Comparison of ENCODE assay signal across 1 cellular context in the genomic region with DNA sequence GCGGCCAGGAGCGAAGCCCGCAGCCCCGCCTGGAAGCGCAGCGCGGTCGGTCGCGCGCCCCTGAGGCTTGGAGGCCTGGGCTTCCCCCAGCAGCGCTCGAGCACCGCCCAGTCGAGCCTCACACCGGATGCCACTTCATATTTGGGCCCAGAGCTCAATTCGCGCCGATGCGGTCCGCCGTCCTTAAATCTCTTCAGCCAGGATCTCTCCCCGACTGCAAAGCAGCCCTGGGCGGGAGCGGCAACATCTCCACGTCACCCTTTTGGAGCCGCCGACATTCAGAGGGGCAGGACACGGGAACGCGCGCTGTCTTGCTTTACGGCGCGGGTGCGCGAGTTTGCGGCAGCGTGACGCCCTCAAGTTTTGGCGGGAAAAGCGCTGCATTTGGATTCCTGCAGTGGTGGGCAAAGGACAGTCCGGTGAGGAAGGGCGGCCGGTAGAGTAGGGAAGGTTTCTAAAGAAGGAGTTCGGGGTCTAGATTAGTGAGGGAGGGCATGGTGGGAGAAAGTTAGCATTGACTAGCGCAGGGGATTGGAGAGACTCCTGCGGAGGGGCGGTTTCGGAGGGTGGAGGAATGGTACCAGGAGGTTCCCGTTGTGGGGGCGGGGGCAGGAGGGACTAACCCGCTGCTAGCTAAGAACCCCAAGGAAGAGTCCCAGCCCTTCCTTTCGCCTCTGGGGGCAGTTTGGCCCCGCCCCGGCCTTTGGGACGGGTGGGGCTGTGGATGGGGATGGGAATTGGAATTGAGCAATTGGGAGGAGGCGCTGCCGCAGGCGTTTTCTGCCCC.
TF ChIP-seq lines count a peak whose summit lies in the region.

No MANE protein-coding gene starts in this region.

TF ChIP-seq in HepG2, 621 proteins besides CTCF, POLR2A, EP300 and RAD21 (continued from another document and continues in another):
- TF ChIP-seq ZNF503 (CRISPR knock-in tag; IDR thresholded peaks at IDR 0.05) = peak; percentile 70; the same call in 1 of the 2 replicates
- TF ChIP-seq IRX3 (CRISPR knock-in tag; IDR thresholded peaks at IDR 0.05; ENCODE audit: borderline replicate concordance, low read depth) = peak; percentile 44; the same call in 1 of the 2 replicates
- peak; percentile 95 for TF ChIP-seq ZNF563 (CRISPR knock-in tag; IDR thresholded peaks at IDR 0.05)
- TF ChIP-seq DR1 (CRISPR knock-in tag; IDR thresholded peaks at IDR 0.05) = peak; percentile 87
- TF ChIP-seq NFKB2 (CRISPR knock-in tag; IDR thresholded peaks at IDR 0.05; ENCODE audit: borderline replicate concordance) = peak; percentile 94
- TF ChIP-seq ZNF749 (CRISPR knock-in tag; IDR thresholded peaks at IDR 0.05; ENCODE audit: borderline replicate concordance) = peak; percentile 98
- peak; percentile 86 for TF ChIP-seq KDM5B (CRISPR knock-in tag; IDR thresholded peaks at IDR 0.05; ENCODE audit: borderline replicate concordance)
- no peak for TF ChIP-seq ATAD3A (CRISPR knock-in tag; IDR thresholded peaks at IDR 0.05)
- peak; percentile 86 for TF ChIP-seq POLR2AphosphoS5 (IDR thresholded peaks at IDR 0.05; ENCODE audit: low read depth, low read length)
- 0 out of 2 replicates have a peak, but pooled peaks have one; percentile 25 for TF ChIP-seq LRRFIP1 (CRISPR knock-in tag; conservative IDR thresholded peaks at IDR 0.05)
- TF ChIP-seq XBP1 (CRISPR knock-in tag; IDR thresholded peaks at IDR 0.05) = peak; percentile 90; the same call in 1 of the 2 replicates
- TF ChIP-seq, protein P1, sequence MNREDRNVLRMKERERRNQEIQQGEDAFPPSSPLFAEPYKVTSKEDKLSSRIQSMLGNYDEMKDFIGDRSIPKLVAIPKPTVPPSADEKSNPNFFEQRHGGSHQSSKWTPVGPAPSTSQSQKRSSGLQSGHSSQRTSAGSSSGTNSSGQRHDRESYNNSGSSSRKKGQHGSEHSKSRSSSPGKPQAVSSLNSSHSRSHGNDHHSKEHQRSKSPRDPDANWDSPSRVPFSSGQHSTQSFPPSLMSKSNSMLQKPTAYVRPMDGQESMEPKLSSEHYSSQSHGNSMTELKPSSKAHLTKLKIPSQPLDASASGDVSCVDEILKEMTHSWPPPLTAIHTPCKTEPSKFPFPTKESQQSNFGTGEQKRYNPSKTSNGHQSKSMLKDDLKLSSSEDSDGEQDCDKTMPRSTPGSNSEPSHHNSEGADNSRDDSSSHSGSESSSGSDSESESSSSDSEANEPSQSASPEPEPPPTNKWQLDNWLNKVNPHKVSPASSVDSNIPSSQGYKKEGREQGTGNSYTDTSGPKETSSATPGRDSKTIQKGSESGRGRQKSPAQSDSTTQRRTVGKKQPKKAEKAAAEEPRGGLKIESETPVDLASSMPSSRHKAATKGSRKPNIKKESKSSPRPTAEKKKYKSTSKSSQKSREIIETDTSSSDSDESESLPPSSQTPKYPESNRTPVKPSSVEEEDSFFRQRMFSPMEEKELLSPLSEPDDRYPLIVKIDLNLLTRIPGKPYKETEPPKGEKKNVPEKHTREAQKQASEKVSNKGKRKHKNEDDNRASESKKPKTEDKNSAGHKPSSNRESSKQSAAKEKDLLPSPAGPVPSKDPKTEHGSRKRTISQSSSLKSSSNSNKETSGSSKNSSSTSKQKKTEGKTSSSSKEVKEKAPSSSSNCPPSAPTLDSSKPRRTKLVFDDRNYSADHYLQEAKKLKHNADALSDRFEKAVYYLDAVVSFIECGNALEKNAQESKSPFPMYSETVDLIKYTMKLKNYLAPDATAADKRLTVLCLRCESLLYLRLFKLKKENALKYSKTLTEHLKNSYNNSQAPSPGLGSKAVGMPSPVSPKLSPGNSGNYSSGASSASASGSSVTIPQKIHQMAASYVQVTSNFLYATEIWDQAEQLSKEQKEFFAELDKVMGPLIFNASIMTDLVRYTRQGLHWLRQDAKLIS (CRISPR knock-in tag; IDR thresholded peaks at IDR 0.05) = no peak
- peak; percentile 90; the same call in 1 of the 2 replicates for TF ChIP-seq ZNF235 (CRISPR knock-in tag; IDR thresholded peaks at IDR 0.05; ENCODE audit: borderline replicate concordance)
- peak; percentile 67; the same call in 1 of the 2 replicates for TF ChIP-seq MYNN (CRISPR knock-in tag; IDR thresholded peaks at IDR 0.05; ENCODE audit: low read depth)
- no peak for TF ChIP-seq ZNF20 (CRISPR knock-in tag; IDR thresholded peaks at IDR 0.05)
- TF ChIP-seq, protein P2, sequence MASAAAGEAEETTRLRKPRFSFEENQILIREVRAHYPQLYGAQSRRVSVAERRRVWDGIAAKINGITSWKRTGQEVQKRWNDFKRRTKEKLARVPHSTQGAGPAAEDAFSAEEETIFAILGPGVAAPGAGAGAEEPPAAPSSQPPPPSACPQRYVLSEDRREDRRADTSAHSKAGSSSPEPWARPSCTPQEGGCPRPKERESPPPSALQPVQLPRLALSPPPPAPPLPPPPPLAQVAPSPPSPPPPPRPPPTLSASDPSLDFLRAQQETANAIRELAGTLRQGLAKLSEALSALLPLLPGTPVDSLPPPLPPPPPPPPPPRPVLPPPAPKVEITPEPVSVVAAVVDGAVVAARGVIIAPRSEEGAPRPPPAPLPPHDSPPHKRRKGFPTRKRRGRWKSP (CRISPR knock-in tag; IDR thresholded peaks at IDR 0.05) = peak; percentile 84; the same call in 1 of the 2 replicates
- no peak for TF ChIP-seq FOXK2 (IDR thresholded peaks at IDR 0.05)
- peak; percentile 65 for TF ChIP-seq ETV5 (CRISPR knock-in tag; IDR thresholded peaks at IDR 0.05; ENCODE audit: borderline replicate concordance)
- no peak for TF ChIP-seq ZBTB33 (CRISPR knock-in tag; IDR thresholded peaks at IDR 0.05)
- TF ChIP-seq THYN1 (CRISPR knock-in tag; IDR thresholded peaks at IDR 0.05; ENCODE audit: borderline replicate concordance, low read depth) = no peak
- peak; percentile 79; the same call in 1 of the 2 replicates for TF ChIP-seq ZNF710 (CRISPR knock-in tag; IDR thresholded peaks at IDR 0.05; ENCODE audit: borderline replicate concordance)
- TF ChIP-seq MTF1 (CRISPR knock-in tag; IDR thresholded peaks at IDR 0.05) = no peak
- peak; percentile 93 for TF ChIP-seq ZC3H13 (CRISPR knock-in tag; IDR thresholded peaks at IDR 0.05)
- TF ChIP-seq ZNF460 (CRISPR knock-in tag; IDR thresholded peaks at IDR 0.05; ENCODE audit: borderline replicate concordance) = no peak; the same call in 1 of the 2 replicates
- TF ChIP-seq ZNF251 (CRISPR knock-in tag; IDR thresholded peaks at IDR 0.05) = no peak
- no peak for TF ChIP-seq ZKSCAN1 (IDR thresholded peaks at IDR 0.05; ENCODE audit: low read length)
- TF ChIP-seq PLRG1 (conservative IDR thresholded peaks at IDR 0.05) = no peak
- 0 out of 2 replicates have a peak, but pooled peaks have one; percentile 44 for TF ChIP-seq ZNF296 (CRISPR knock-in tag; conservative IDR thresholded peaks at IDR 0.05)
- peak; percentile 91 for TF ChIP-seq JDP2 (CRISPR knock-in tag; IDR thresholded peaks at IDR 0.05; ENCODE audit: borderline replicate concordance)
- 0 out of 2 replicates have a peak, but pooled peaks have one; percentile 34 for TF ChIP-seq RXRA (CRISPR knock-in tag; IDR thresholded peaks at IDR 0.05)
- TF ChIP-seq YEATS2 (CRISPR knock-in tag; IDR thresholded peaks at IDR 0.05; ENCODE audit: borderline replicate concordance) = peak; percentile 73
- TF ChIP-seq ZSCAN31 (CRISPR knock-in tag; IDR thresholded peaks at IDR 0.05; ENCODE audit: low read depth) = peak; percentile 82
- TF ChIP-seq, protein P3, sequence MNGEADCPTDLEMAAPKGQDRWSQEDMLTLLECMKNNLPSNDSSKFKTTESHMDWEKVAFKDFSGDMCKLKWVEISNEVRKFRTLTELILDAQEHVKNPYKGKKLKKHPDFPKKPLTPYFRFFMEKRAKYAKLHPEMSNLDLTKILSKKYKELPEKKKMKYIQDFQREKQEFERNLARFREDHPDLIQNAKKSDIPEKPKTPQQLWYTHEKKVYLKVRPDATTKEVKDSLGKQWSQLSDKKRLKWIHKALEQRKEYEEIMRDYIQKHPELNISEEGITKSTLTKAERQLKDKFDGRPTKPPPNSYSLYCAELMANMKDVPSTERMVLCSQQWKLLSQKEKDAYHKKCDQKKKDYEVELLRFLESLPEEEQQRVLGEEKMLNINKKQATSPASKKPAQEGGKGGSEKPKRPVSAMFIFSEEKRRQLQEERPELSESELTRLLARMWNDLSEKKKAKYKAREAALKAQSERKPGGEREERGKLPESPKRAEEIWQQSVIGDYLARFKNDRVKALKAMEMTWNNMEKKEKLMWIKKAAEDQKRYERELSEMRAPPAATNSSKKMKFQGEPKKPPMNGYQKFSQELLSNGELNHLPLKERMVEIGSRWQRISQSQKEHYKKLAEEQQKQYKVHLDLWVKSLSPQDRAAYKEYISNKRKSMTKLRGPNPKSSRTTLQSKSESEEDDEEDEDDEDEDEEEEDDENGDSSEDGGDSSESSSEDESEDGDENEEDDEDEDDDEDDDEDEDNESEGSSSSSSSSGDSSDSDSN (CRISPR knock-in tag; IDR thresholded peaks at IDR 0.05) = peak; percentile 99
- TF ChIP-seq NFIB (CRISPR knock-in tag; IDR thresholded peaks at IDR 0.05; ENCODE audit: borderline replicate concordance) = no peak
- TF ChIP-seq NFRKB (IDR thresholded peaks at IDR 0.05) = no peak
- peak; percentile 94 for TF ChIP-seq ZNF781 (CRISPR knock-in tag; IDR thresholded peaks at IDR 0.05; ENCODE audit: borderline replicate concordance, not compliant biosample characterization)
- no peak for TF ChIP-seq NR2F1 (CRISPR knock-in tag; IDR thresholded peaks at IDR 0.05)
- TF ChIP-seq ZFP36L2 (CRISPR knock-in tag; IDR thresholded peaks at IDR 0.05) = no peak; the same call in 1 of the 2 replicates
- TF ChIP-seq KLF13 (CRISPR knock-in tag; IDR thresholded peaks at IDR 0.05) = no peak
- no peak for TF ChIP-seq CENPT (CRISPR knock-in tag; IDR thresholded peaks at IDR 0.05; ENCODE audit: low read depth)
- TF ChIP-seq GLI4 (CRISPR knock-in tag; IDR thresholded peaks at IDR 0.05; ENCODE audit: borderline replicate concordance) = peak; percentile 93; the same call in 1 of the 2 replicates
- TF ChIP-seq NR1H2 (CRISPR knock-in tag; IDR thresholded peaks at IDR 0.05; ENCODE audit: borderline replicate concordance, low read depth) = 0 out of 2 replicates have a peak, but pooled peaks have one; percentile 76
- TF ChIP-seq ZNF883 (CRISPR knock-in tag; IDR thresholded peaks at IDR 0.05; ENCODE audit: not compliant biosample characterization) = peak; percentile 88
- no peak for TF ChIP-seq RARG (CRISPR knock-in tag; IDR thresholded peaks at IDR 0.05; ENCODE audit: low read depth)
- no peak for TF ChIP-seq RFX3 (CRISPR knock-in tag; IDR thresholded peaks at IDR 0.05)
- TF ChIP-seq ZBTB1 (CRISPR knock-in tag; IDR thresholded peaks at IDR 0.05; ENCODE audit: borderline replicate concordance) = no peak
- TF ChIP-seq DPF2 (CRISPR knock-in tag; IDR thresholded peaks at IDR 0.05; ENCODE audit: borderline replicate concordance, low read depth) = no peak
- TF ChIP-seq IKZF1 (IDR thresholded peaks at IDR 0.05) = no peak
- TF ChIP-seq ARNT (IDR thresholded peaks at IDR 0.05) = no peak
- peak; percentile 71; the same call in 1 of the 2 replicates for TF ChIP-seq ZNF790 (CRISPR knock-in tag; IDR thresholded peaks at IDR 0.05; ENCODE audit: borderline replicate concordance)
